11 cellular contexts compared by ENCODE assay signal in the genomic region with DNA sequence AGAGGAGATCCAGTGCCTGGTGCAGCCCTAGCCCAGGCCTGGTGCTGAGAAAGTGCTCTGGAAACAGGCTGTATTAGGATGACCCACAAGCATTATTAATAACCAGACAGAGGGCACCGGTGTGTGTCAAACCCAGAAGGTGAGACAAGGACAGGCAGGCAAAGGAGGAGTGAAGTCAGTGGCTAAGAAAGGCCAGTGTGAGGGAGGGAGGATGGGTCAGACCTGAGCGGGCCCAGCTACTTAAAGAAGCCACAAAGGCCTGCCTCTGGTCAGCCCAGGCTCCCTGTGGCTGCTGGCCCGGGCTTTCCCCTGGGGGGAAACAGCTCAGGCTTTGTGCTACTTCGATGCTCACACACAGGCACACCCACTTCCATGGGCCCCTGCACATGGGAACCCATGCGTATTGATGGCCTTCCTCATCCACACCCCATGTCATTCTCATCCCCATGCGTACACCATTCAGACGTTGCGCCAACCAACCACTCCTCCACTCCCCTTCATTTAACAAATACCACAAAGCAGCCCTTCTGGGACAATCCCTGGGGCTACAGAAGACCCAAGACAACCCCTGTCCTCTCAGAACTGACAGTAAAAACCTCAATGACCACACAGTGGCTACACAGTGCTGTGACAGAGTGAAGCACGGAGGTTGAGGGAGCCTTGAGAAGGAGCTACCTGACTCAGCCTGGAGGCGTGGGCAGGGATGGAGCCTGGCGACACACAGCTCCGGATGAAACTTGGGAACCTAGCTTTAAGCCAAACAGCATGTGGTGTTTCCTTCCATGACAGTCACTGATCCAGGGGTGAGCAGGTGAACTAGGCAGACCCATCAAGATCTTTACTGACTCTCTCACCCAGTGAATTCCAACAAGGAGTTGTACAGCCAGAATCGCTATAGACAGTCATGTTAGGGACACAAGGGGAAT. TPM values are rescaled to one million over a fixed set of nuclear protein-coding genes. Genes with fewer than 3 reads are reported as not detected.
DNase-seq lines count a peak whose midpoint lies in the region; ATAC-seq, FAIRE-seq and TF ChIP-seq lines count a peak whose summit lies in the region.
"Had no signal": no experiment of that assay in that cellular context is flagged by ENCODE, and none has a peak within 500 bp of the region (broad histone marks: within the 10 kb centered on the region; RNA-seq: fewer than 3 reads in every experiment).

No MANE protein-coding gene starts in this region.

- TF ChIP-seq CTCF in activated B cell treated with CpG ODN at 0.5 μM for 24 hours (IDR thresholded peaks at IDR 0.05) (no peak), H9 (conservative IDR thresholded peaks at IDR 0.05) (no peak), endothelial cell (IDR thresholded peaks at IDR 0.05; ENCODE audit: unreplicated experiment) (no peak)

- no peak for TF ChIP-seq POLR2A in GM12891 (IDR thresholded peaks at IDR 0.05; ENCODE audit: low read depth, low read length)

- no peak overlapping the region for H3K9ac ChIP-seq in H9 (ENCODE audit: extremely low read depth, insufficient read length, low read length)

- H4K20me1 ChIP-seq in H9 (ENCODE audit: control insufficient read depth, insufficient read depth, insufficient read length), result no peaks in the 10 kb centered on the region

- ATAC-seq in GM19463 (IDR thresholded peaks at IDR 0.05; ENCODE audit: unreplicated experiment) (peak; percentile 60), HG03045 (IDR thresholded peaks at IDR 0.05; ENCODE audit: unreplicated experiment) (peak; percentile 51), activated B cell treated with CpG ODN at 0.5 μM for 24 hours (ENCODE audit: low read depth) (peak; percentile 56)

- H3K27me3 Mint-ChIP-seq in activated B cell treated with CpG ODN at 0.5 μM for 24 hours, result no peaks in the 10 kb centered on the region
- H3K27me3 Mint-ChIP-seq in H9 (ENCODE audit: low read depth), result peaks cover 38% of the 10 kb centered on the region
- H3K27me3 Mint-ChIP-seq in endothelial cell (ENCODE audit: unreplicated experiment), result peaks cover 2% of the 10 kb centered on the region
- H3K27me3 Mint-ChIP-seq: activated naive CD4-positive, alpha-beta T cell treated with anti-CD3 and anti-CD28 coated beads, Interleukin-2, amount 10 ng/mL, durations not matched to agents 7 days and 5 days had no signal

- no peak overlapping the region for H4K8ac ChIP-seq in H9 (replicated peaks; ENCODE audit: insufficient read length, low read depth, low read length)

- H2AFZ ChIP-seq in H9 (ENCODE audit: low read length), result no peak overlapping the region

- 0 out of 2 replicates have a peak, but pooled peaks cover 2% of the 10 kb centered on the region for H3K4me1 ChIP-seq in H9 (ENCODE audit: insufficient read depth, low read length)

- peak overlapping the region; percentile 77 for H3K27ac Mint-ChIP-seq in activated B cell treated with CpG ODN at 0.5 μM for 24 hours
- H3K27ac Mint-ChIP-seq in H9, result no peak overlapping the region
- no peak overlapping the region for H3K27ac Mint-ChIP-seq in endothelial cell (ENCODE audit: unreplicated experiment)
- H3K27ac Mint-ChIP-seq: activated naive CD4-positive, alpha-beta T cell treated with anti-CD3 and anti-CD28 coated beads, Interleukin-2, amount 10 ng/mL, durations not matched to agents 7 days and 5 days had no signal

- no peak overlapping the region for H2BK15ac ChIP-seq in H9 (ENCODE audit: low read depth, low read length)

- no peak overlapping the region for H2AK5ac ChIP-seq in H9 (ENCODE audit: insufficient read length, low read length)

- no peak overlapping the region for H3K4ac ChIP-seq in H9 (ENCODE audit: low read depth, low read length)

- peaks cover 3% of the 10 kb centered on the region; the same call in 1 of the 2 replicates for H3K27me3 ChIP-seq in H9 (ENCODE audit: insufficient read depth, low read length)

- DNase-seq in GM12891 (ENCODE audit: insufficient read length, low spot score) (no peak), activated B cell treated with CpG ODN at 0.5 μM for 24 hours (no peak), AG08396 (ENCODE audit: low spot score) (no peak), HTR-8/SVneo (ENCODE audit: insufficient read length, low spot score) (no peak), H9 (no peak), endothelial cell (ENCODE audit: low spot score) (no peak)

- no peaks in the 10 kb centered on the region for H3K9me3 ChIP-seq in H9 (ENCODE audit: control insufficient read depth, low read depth, low read length)

- H3K56ac ChIP-seq in H9 (ENCODE audit: insufficient read length, low read depth, low read length), result no peak overlapping the region

- no peak overlapping the region for H3K23ac ChIP-seq in H9 (ENCODE audit: insufficient read length, low read depth, low read length)

- H3K36me3 Mint-ChIP-seq in activated B cell treated with CpG ODN at 0.5 μM for 24 hours (ENCODE audit: low read depth) (no peaks in the 10 kb centered on the region), H9 (ENCODE audit: insufficient read depth in 1 of 3, low read depth in 3 of 3) (peaks cover 0 to 4% (median 0%) of the 10 kb centered on the region in 3 experiments; a peak in 1 of 7 replicates), endothelial cell (ENCODE audit: low read depth, unreplicated experiment) (no peaks in the 10 kb centered on the region)
- H3K36me3 Mint-ChIP-seq: activated naive CD4-positive, alpha-beta T cell treated with anti-CD3 and anti-CD28 coated beads, Interleukin-2, amount 10 ng/mL, durations not matched to agents 7 days and 5 days had no signal

- H3K4me2 ChIP-seq in H9 (ENCODE audit: insufficient read depth, insufficient read length, low read length), result no peak overlapping the region

- H3K18ac ChIP-seq in H9 (ENCODE audit: insufficient read length, low read depth, low read length), result no peak overlapping the region

- no peaks in the 10 kb centered on the region for H3K79me1 ChIP-seq in H9 (ENCODE audit: insufficient read depth, low read depth, low read length, poor library complexity, severe bottlenecking)

- H3K14ac ChIP-seq in H9 (ENCODE audit: insufficient read depth, low read length), result no peak overlapping the region

- H2BK20ac ChIP-seq in H9 (ENCODE audit: low read depth, low read length, poor library complexity, severe bottlenecking), result no peak overlapping the region

- H3K4me3 Mint-ChIP-seq in activated B cell treated with CpG ODN at 0.5 μM for 24 hours (peak overlapping the region; percentile 60), H9 (no peak overlapping the region; a peak in 1 of 5 replicates), endothelial cell (ENCODE audit: unreplicated experiment) (no peak overlapping the region)
- H3K4me3 Mint-ChIP-seq: activated naive CD4-positive, alpha-beta T cell treated with anti-CD3 and anti-CD28 coated beads, Interleukin-2, amount 10 ng/mL, durations not matched to agents 7 days and 5 days had no signal

- H3T11ph ChIP-seq in H9 (ENCODE audit: low read length), result no peak overlapping the region

- H3K23me2 ChIP-seq in H9 (ENCODE audit: insufficient read length, low read depth, low read length, poor library complexity, severe bottlenecking), result no peaks in the 10 kb centered on the region

- POLR2A ChIA-PET in activated B cell treated with CpG ODN at 0.5 μM for 24 hours (lab: Charles Lee), result interaction anchor here (0.7 to 1.9 kb wide), 5 partner anchors 24 to 604 kb away, joined by 3 to 5 read pairs (median 3); a partner anchor contains a TSS

- no peaks in the 10 kb centered on the region for H3K79me2 ChIP-seq in H9 (ENCODE audit: insufficient read depth, low read length)

- H2BK12ac ChIP-seq in H9 (ENCODE audit: insufficient read length, low read depth, low read length), result no peak overlapping the region

- H3K4me1 Mint-ChIP-seq in activated B cell treated with CpG ODN at 0.5 μM for 24 hours, result peaks cover 38% of the 10 kb centered on the region
- peaks cover 2 to 12% of the 10 kb centered on the region in 2 experiments; a peak in 3 of 4 replicates for H3K4me1 Mint-ChIP-seq in H9
- no peaks in the 10 kb centered on the region for H3K4me1 Mint-ChIP-seq in endothelial cell (ENCODE audit: unreplicated experiment)

- CTCF ChIA-PET in activated B cell treated with CpG ODN at 0.5 μM for 24 hours (lab: Charles Lee), result interaction anchor here (1.3 kb wide), 1 partner anchor 140 kb away, joined by 3 read pairs; no protein-coding TSS in a partner anchor

- H3K9me3 Mint-ChIP-seq in activated B cell treated with CpG ODN at 0.5 μM for 24 hours (no peaks in the 10 kb centered on the region), H9 (peaks cover 71 to 76% of the 10 kb centered on the region in 2 experiments), endothelial cell (ENCODE audit: unreplicated experiment) (no peaks in the 10 kb centered on the region)
- H3K9me3 Mint-ChIP-seq: activated naive CD4-positive, alpha-beta T cell treated with anti-CD3 and anti-CD28 coated beads, Interleukin-2, amount 10 ng/mL, durations not matched to agents 7 days and 5 days had no signal

- 100% methylated on average over 2 of the region's 13 CpGs for WGBS in H9 (ENCODE audit: extremely low coverage, insufficient read length, low lambda C conversion rate)

- H2BK120ac ChIP-seq in H9 (ENCODE audit: low read depth, low read length, poor library complexity, severe bottlenecking), result no peak overlapping the region

- no peak overlapping the region for H3K27ac ChIP-seq in H9 (ENCODE audit: insufficient read length, low read depth, low read length)
- H3K27ac ChIP-seq: C4-2B had no signal

- no peak overlapping the region for H4K91ac ChIP-seq in H9 (ENCODE audit: insufficient read length, low read depth, low read length)

- intact Hi-C loops in activated B cell treated with CpG ODN at 0.5 μM for 24 hours (cut with micrococcal nuclease), result loop anchor here (2.0 kb wide), 1 partner anchor 25 kb away; a partner anchor contains a TSS

- FAIRE-seq in GM12891 (lab: Jason Lieb, UNC), result peak; percentile 89
- no peak for FAIRE-seq in HTR-8/SVneo (lab: Jason Lieb, UNC)
- FAIRE-seq: TTC549 had no signal

- H4K5ac ChIP-seq in H9 (ENCODE audit: insufficient read length, low read depth, low read length), result no peak overlapping the region

- no peak overlapping the region for H2BK5ac ChIP-seq in H9 (ENCODE audit: insufficient read length, low read length)

TF ChIP-seq in GM12891, 5 proteins besides CTCF, POLR2A, EP300 and RAD21:
- TF ChIP-seq POU2F2 (IDR thresholded peaks at IDR 0.05; ENCODE audit: low read depth, low read length) (no peak), POLR2AphosphoS5 (IDR thresholded peaks at IDR 0.05; ENCODE audit: low read depth, low read length) (no peak)

RNA-seq across cellular contexts. Expression of a gene that starts 24.9 kb away (rescaled TPM):
- 2.5 TPM for polyA plus RNA-seq in GM12891 (2012; ENCODE audit: low read depth, missing spikeins)
- total RNA-seq in activated B cell treated with CpG ODN at 0.5 μM for 24 hours (22.0 and 24.4 TPM in 2 replicates), H9 (2021) (4.8 and 6.4 TPM in 2 replicates), endothelial cell (ENCODE audit: unreplicated experiment) (17.8 TPM)
